ENCODE assay signal across 30 cellular contexts in genomic region chr6:169315830-169316614, GRCh38.
"Had no signal": no experiment of that assay in that cellular context is flagged by ENCODE, and none has a peak within 500 bp of the region (broad histone marks: within the 10 kb centered on the region; RNA-seq: fewer than 3 reads in every experiment).

No MANE protein-coding gene starts in this region.

- H3K4me1 ChIP-seq: left lung, lower lobe of right lung, parathyroid adenoma, right atrium auricular region, stomach, testis, thyroid gland, transverse colon, upper lobe of left lung had no signal

- H3K27me3 Mint-ChIP-seq: progenitor cell of endocrine pancreas had no signal

- ATAC-seq: left colon; left lung; naive thymus-derived CD8-positive, alpha-beta T cell; sciatic nerve; stimulated activated naive B cell treated with anti-CD40 and anti-IgM and Interleukin-4, amounts not matched to agents 10 μg/mL and 1 μg/mL and 100 μg/mL, for 72 hours; stimulated activated naive CD8-positive, alpha-beta T cell treated with anti-CD3 and anti-CD28 coated beads, Interleukin-15, Interleukin-2, amounts not matched to agents 100 U/mL and 50 U/mL, for 24 hours had no signal

- H2AFZ ChIP-seq: parathyroid adenoma had no signal

- FAIRE-seq: islet of Langerhans, kidney had no signal

- H3K4me3 Mint-ChIP-seq: immature natural killer cell; naive thymus-derived CD8-positive, alpha-beta T cell; nephron; neural crest cell; stimulated activated naive B cell treated with anti-CD40 and anti-IgM and Interleukin-4, amounts not matched to agents 10 μg/mL and 1 μg/mL and 100 μg/mL, for 72 hours had no signal

- H3K27me3 ChIP-seq: left lung, neutrophil, right atrium auricular region, stomach, testis, thyroid gland, transverse colon, upper lobe of left lung had no signal

- H3K9me3 ChIP-seq: left lung, lower lobe of right lung, neutrophil, right atrium auricular region, stomach, testis, thyroid gland, transverse colon, upper lobe of left lung had no signal

- H3K4me3 ChIP-seq: left lung, lower lobe of right lung, right atrium auricular region, skin epidermis, stomach, testis, thyroid gland, transverse colon, upper lobe of left lung had no signal

- DNase-seq: hypothalamus; immature natural killer cell; kidney; left colon; left lung; lower lobe of right lung; mammary epithelial cell; mesenchymal stem cell; naive thymus-derived CD8-positive, alpha-beta T cell; occipital lobe; stimulated activated CD4-positive, alpha-beta T cell treated with anti-CD3 and anti-CD28 coated beads, Interleukin-12 subunit alpha, Interleukin-12 subunit beta, amount 100 ng/mL, for 4 hours; stimulated activated CD4-positive, alpha-beta T cell treated with anti-CD3 and anti-CD28 coated beads, Interleukin-15, amount 100 ng/mL, for 24 hours; stimulated activated CD4-positive, alpha-beta T cell treated with anti-CD3 and anti-CD28 coated beads, Interleukin-2, amount 100 ng/mL, for 24 hours; stimulated activated CD4-positive, alpha-beta T cell treated with anti-CD3 and anti-CD28 coated beads, Interleukin-4, amount 100 ng/mL, for 1 hour; stimulated activated naive B cell treated with anti-CD40 and anti-IgM and Interleukin-4, amounts not matched to agents 10 μg/mL and 1 μg/mL and 100 μg/mL, for 72 hours; stimulated activated naive CD8-positive, alpha-beta T cell treated with anti-CD3 and anti-CD28 coated beads, Interleukin-15, Interleukin-2, amounts not matched to agents 100 U/mL and 50 U/mL, for 24 hours; stomach; testis; thyroid gland; transverse colon; upper lobe of left lung had no signal

- H3K4me1 Mint-ChIP-seq: immature natural killer cell; nephron; neural crest cell; stimulated activated naive B cell treated with anti-CD40 and anti-IgM and Interleukin-4, amounts not matched to agents 10 μg/mL and 1 μg/mL and 100 μg/mL, for 72 hours had no signal

- H3K27ac ChIP-seq: left lung, lower lobe of right lung, neutrophil, parathyroid adenoma, right atrium auricular region, stomach, testis, thyroid gland, transverse colon, upper lobe of left lung had no signal

- H3K36me3 Mint-ChIP-seq: immature natural killer cell; naive thymus-derived CD8-positive, alpha-beta T cell; stimulated activated naive B cell treated with anti-CD40 and anti-IgM and Interleukin-4, amounts not matched to agents 10 μg/mL and 1 μg/mL and 100 μg/mL, for 72 hours had no signal

- H3K9ac ChIP-seq: parathyroid adenoma had no signal

- H3K9me3 Mint-ChIP-seq: naive thymus-derived CD8-positive, alpha-beta T cell; nephron; neural crest cell; stimulated activated naive B cell treated with anti-CD40 and anti-IgM and Interleukin-4, amounts not matched to agents 10 μg/mL and 1 μg/mL and 100 μg/mL, for 72 hours had no signal

- H3K27ac Mint-ChIP-seq: immature natural killer cell; naive thymus-derived CD8-positive, alpha-beta T cell; nephron; progenitor cell of endocrine pancreas; stimulated activated naive B cell treated with anti-CD40 and anti-IgM and Interleukin-4, amounts not matched to agents 10 μg/mL and 1 μg/mL and 100 μg/mL, for 72 hours had no signal

- H3K36me3 ChIP-seq: left lung, lower lobe of right lung, neutrophil, right atrium auricular region, stomach, thyroid gland, transverse colon, upper lobe of left lung had no signal
